10 cellular contexts compared by ENCODE assay signal in genomic region chr20:22584922-22585785, GRCh38.
DNase-seq lines count a peak whose midpoint lies in the region; ATAC-seq and TF ChIP-seq lines count a peak whose summit lies in the region.
"Had no signal": no experiment of that assay in that cellular context is flagged by ENCODE, and none has a peak within 500 bp of the region (broad histone marks: within the 10 kb centered on the region; RNA-seq: fewer than 3 reads in every experiment).

No MANE protein-coding gene starts in this region.

- H3K4me1 ChIP-seq in iPS-18a (ENCODE audit: control insufficient read depth, low read depth, low read length): peaks cover 12% of the 10 kb centered on the region

- no peak for ATAC-seq in stimulated activated naive B cell treated with anti-CD40 and anti-IgM and Interleukin-4, amounts not matched to agents 10 μg/mL and 1 μg/mL and 100 μg/mL, for 72 hours (replicated peaks)
- ATAC-seq in GM18502 (IDR thresholded peaks at IDR 0.05; ENCODE audit: poor library complexity, unreplicated experiment): no peak
- no peak for ATAC-seq in HG02763 (IDR thresholded peaks at IDR 0.05; ENCODE audit: unreplicated experiment)

- H3K36me3 ChIP-seq in iPS-18a (ENCODE audit: control insufficient read depth, low read depth, low read length): no peaks in the 10 kb centered on the region

- H3K9me3 Mint-ChIP-seq in stimulated activated naive B cell treated with anti-CD40 and anti-IgM and Interleukin-4, amounts not matched to agents 10 μg/mL and 1 μg/mL and 100 μg/mL, for 72 hours: peaks cover 2 to 3% of the 10 kb centered on the region in 2 donors

- H3K4me1 Mint-ChIP-seq in stimulated activated naive B cell treated with anti-CD40 and anti-IgM and Interleukin-4, amounts not matched to agents 10 μg/mL and 1 μg/mL and 100 μg/mL, for 72 hours: peaks cover 9 to 20% of the 10 kb centered on the region in 2 donors

- DNase-seq in DMS153 treated with DMSO at 0.1 percent for 48 hours (lab: John Stamatoyannopoulos, UW; ENCODE audit: unreplicated experiment): peak; percentile 73
- DNase-seq in DMS153 (lab: John Stamatoyannopoulos, UW): no peak
- DNase-seq in RWPE1 (ENCODE audit: low spot score): peak; percentile 39
- no peak for DNase-seq in stimulated activated naive B cell treated with anti-CD40 and anti-IgM and Interleukin-4, amounts not matched to agents 10 μg/mL and 1 μg/mL and 100 μg/mL, for 72 hours
- no peak for DNase-seq in ACHN
- DNase-seq: 8988T, GDM1 had no signal

- H3K9me3 ChIP-seq in iPS-18a (ENCODE audit: control insufficient read depth, low read depth, low read length): peaks cover 5% of the 10 kb centered on the region

- peak overlapping the region; percentile 19 for H3K4me3 ChIP-seq in iPS-18a (ENCODE audit: low read length)

- peaks cover 99% of the 10 kb centered on the region for H3K27me3 ChIP-seq in iPS-18a (ENCODE audit: control insufficient read depth, insufficient read depth, low read length)

- in situ Hi-C loops in ACHN (cut with HindIII; ENCODE audit: low pct_ligation_motif_present, low pct_unique_long_range_greater_than_20kb, low sequenced_read_pairs): no loop called here

- no peak overlapping the region for H3K9ac ChIP-seq in iPS-18a (ENCODE audit: low read length)

- POLR2A ChIA-PET in RWPE1 (lab: Yijun Ruan, JAX; ENCODE audit: low non-redundant PET): no interaction called here

- H3K27me3 Mint-ChIP-seq in stimulated activated naive B cell treated with anti-CD40 and anti-IgM and Interleukin-4, amounts not matched to agents 10 μg/mL and 1 μg/mL and 100 μg/mL, for 72 hours: peaks cover 67 to 85% of the 10 kb centered on the region in 2 donors

- peak overlapping the region; percentile 42 for H3K27ac ChIP-seq in RWPE1
- H3K27ac ChIP-seq in iPS-18a (ENCODE audit: low read length): no peak overlapping the region

- H3K4me3 Mint-ChIP-seq in stimulated activated naive B cell treated with anti-CD40 and anti-IgM and Interleukin-4, amounts not matched to agents 10 μg/mL and 1 μg/mL and 100 μg/mL, for 72 hours: peak overlapping the region; percentile 41

- TF ChIP-seq CTCF in RWPE1 (conservative IDR thresholded peaks at IDR 0.05; ENCODE audit: low read depth): no peak

- H3K36me3 Mint-ChIP-seq in stimulated activated naive B cell treated with anti-CD40 and anti-IgM and Interleukin-4, amounts not matched to agents 10 μg/mL and 1 μg/mL and 100 μg/mL, for 72 hours: peaks cover 6 to 9% of the 10 kb centered on the region in 2 donors

- CTCF ChIA-PET in RWPE1 (lab: Yijun Ruan, JAX): interaction anchor here (1.0 to 1.9 kb wide), 2 partner anchors 235 to 251 kb away, joined by 5 to 9 read pairs; no protein-coding TSS in a partner anchor

- peak overlapping the region; percentile 71 for H3K27ac Mint-ChIP-seq in stimulated activated naive B cell treated with anti-CD40 and anti-IgM and Interleukin-4, amounts not matched to agents 10 μg/mL and 1 μg/mL and 100 μg/mL, for 72 hours

Comparison
In these comparisons a context has a peak if more than half of its experiments do, and no peak if none do; other contexts are left out.
1. DNase-seq: peak in DMS153 treated with DMSO at 0.1 percent for 48 hours (single experiment) and RWPE1 (single experiment); none in DMS153 (single experiment), stimulated activated naive B cell treated with anti-CD40 and anti-IgM and Interleukin-4, amounts not matched to agents 10 μg/mL and 1 μg/mL and 100 μg/mL, for 72 hours (single experiment) and ACHN (single experiment).